1 cellular context compared by ENCODE assay signal in genomic region chr19:1608414-1609391, GRCh38.
TF ChIP-seq lines count a peak whose summit lies in the region.

No MANE protein-coding gene starts in this region.

TF ChIP-seq in H1, 55 proteins besides CTCF, POLR2A, EP300 and RAD21:
- TF ChIP-seq KDM1A (IDR thresholded peaks at IDR 0.05; ENCODE audit: borderline replicate concordance, low read length) (0 out of 2 replicates have a peak, but pooled peaks have one; percentile 44), SIRT6 (IDR thresholded peaks at IDR 0.05; ENCODE audit: low read length) (no peak), POLR2AphosphoS5 (IDR thresholded peaks at IDR 0.05; ENCODE audit: low read depth, low read length) (peak; percentile 17; the same call in 1 of the 2 replicates)
